Comparison of ENCODE assay signal across 10 cellular contexts in the genomic region with DNA sequence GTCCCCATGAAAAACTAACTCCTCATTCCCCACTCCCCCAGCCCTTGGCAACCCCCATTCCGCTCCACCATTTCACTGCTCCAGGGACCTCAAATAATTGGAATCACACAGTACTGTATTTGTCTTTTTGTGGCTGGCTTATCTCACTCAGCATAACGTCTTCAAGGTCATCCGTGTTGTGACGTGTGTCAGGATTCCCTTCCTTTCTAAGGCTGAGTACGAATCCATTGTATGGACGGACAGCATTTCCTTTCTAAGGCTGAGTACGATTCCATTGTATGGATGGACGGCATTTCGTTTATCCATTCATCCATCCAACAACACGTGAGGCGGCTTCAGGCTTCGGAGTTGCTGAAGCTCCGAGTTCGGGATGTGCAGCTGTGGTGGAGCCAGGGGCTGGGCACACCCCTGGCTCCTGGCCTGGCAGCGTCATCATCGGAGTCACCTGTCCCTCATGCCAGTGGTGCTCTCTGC. TPM values are rescaled to one million over a fixed set of nuclear protein-coding genes. Genes with fewer than 3 reads are reported as not detected.
A peak's percentile ranks its signal among the peaks of the same experiment; 100 is the strongest.
DNase-seq lines count a peak whose midpoint lies in the region; ATAC-seq and TF ChIP-seq lines count a peak whose summit lies in the region.
"Had no signal": no experiment of that assay in that cellular context is flagged by ENCODE, and none has a peak within 500 bp of the region (broad histone marks: within the 10 kb centered on the region; RNA-seq: fewer than 3 reads in every experiment).

No MANE protein-coding gene starts in this region.

- H3K4me3 ChIP-seq in LNCaP clone FGC (ENCODE audit: low read depth, low read length): peak overlapping the region; percentile 89
- peak overlapping the region; percentile 79 for H3K4me3 ChIP-seq in choroid plexus epithelial cell (ENCODE audit: low read depth, low read length)
- peak overlapping the region; percentile 79 to 80 for H3K4me3 ChIP-seq in neutrophil (ENCODE audit: low read depth in 1 of 2, low read length in 1 of 2)

- DNase-seq in DMS53 treated with DMSO at 0.1 percent for 48 hours (lab: John Stamatoyannopoulos, UW; ENCODE audit: unreplicated experiment) (peak; percentile 18), LNCaP clone FGC (ENCODE audit: low read depth) (no peak), choroid plexus epithelial cell (ENCODE audit: low read depth) (no peak), GM13977 (ENCODE audit: low spot score) (no peak), occipital lobe (lab: John Stamatoyannopoulos, UW) (no peak), AG08395 (ENCODE audit: low spot score) (no peak)
- DNase-seq: Kasumi-1 had no signal

- peaks cover 25% of the 10 kb centered on the region in 2 experiments for H3K4me1 ChIP-seq in neutrophil (ENCODE audit: control insufficient read depth in 1 of 2, insufficient read depth in 1 of 2, low read depth in 1 of 2, low read length in 1 of 2)

- no peak for ATAC-seq in HG02571 (IDR thresholded peaks at IDR 0.05; ENCODE audit: unreplicated experiment)

- H3K27ac ChIP-seq in neutrophil: no peak overlapping the region

- H3K9me3 ChIP-seq in neutrophil: no peaks in the 10 kb centered on the region

- in situ Hi-C loops in GM13977 (cut with MboI; ENCODE audit: low pct_unique_long_range_greater_than_20kb, low sequenced_read_pairs, unreplicated experiment): no loop called here

- H3K36me3 ChIP-seq in neutrophil: no peaks in the 10 kb centered on the region

- peaks cover 6% of the 10 kb centered on the region for H3K27me3 ChIP-seq in neutrophil
- H3K27me3 ChIP-seq: left lung had no signal

- TF ChIP-seq CTCF in LNCaP clone FGC (IDR thresholded peaks at IDR 0.05; ENCODE audit: control insufficient read depth, extremely low read depth, insufficient read depth) (no peak), choroid plexus epithelial cell (conservative IDR thresholded peaks at IDR 0.05; ENCODE audit: low read depth, low read length) (no peak), neutrophil (IDR thresholded peaks at IDR 0.05) (no peak), GM13977 (IDR thresholded peaks at IDR 0.05; ENCODE audit: extremely low read depth, insufficient read depth, missing control alignments) (no peak)

RNA-seq across cellular contexts. Expression of a gene that starts 1.2 kb away (rescaled TPM):
- 17.8 TPM for total RNA-seq in occipital lobe
